ENCODE assay signal across 8 cellular contexts in the genomic region with DNA sequence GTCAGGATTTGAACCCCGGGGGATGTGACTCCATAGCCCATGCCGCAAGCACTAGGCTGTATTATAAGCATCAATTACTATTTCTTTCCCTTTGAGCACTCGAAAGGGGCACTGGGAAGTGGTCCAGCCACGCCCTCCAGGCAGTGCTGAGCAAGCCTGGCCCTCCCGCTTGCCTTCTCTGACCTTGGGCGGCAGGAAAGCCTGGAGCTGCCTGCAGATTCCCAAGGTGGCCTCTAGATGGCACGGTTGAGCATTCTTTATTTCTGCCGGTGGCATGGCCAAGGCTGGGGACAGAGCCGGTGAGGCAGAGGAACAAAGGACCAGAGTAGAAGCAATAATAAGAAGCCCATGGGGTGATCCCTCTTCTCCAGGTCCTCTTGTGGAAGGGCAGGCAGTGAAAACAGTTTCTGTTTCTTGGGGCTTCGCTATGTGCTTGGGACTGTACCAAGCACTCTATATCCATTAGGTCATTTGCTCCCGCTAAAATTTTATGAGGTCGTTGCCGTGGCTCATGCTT. TPM values are rescaled to one million over a fixed set of nuclear protein-coding genes. Genes with fewer than 3 reads are reported as not detected.
DNase-seq lines count a peak whose midpoint lies in the region; ATAC-seq and TF ChIP-seq lines count a peak whose summit lies in the region.

No MANE protein-coding gene starts in this region.

- H3K27ac ChIP-seq in BLaER1 treated with 17β-estradiol and CSF1 and Interleukin-3, amounts not matched to agents 10 nM and 100 nM: no peak overlapping the region
- H3K27ac ChIP-seq in ascending aorta: no peak overlapping the region

- H4K20me1 ChIP-seq in BLaER1 treated with 17β-estradiol and CSF1 and Interleukin-3, amounts not matched to agents 10 nM and 100 nM: no peaks in the 10 kb centered on the region

- intact Hi-C loops in ascending aorta (cut with DNase I): no loop called here

- no peak overlapping the region for H3K9ac ChIP-seq in BLaER1 treated with 17β-estradiol and CSF1 and Interleukin-3, amounts not matched to agents 10 nM and 100 nM

- peak; percentile 56 for ATAC-seq in GM21515 (IDR thresholded peaks at IDR 0.05; ENCODE audit: unreplicated experiment)
- ATAC-seq in GM18873 (IDR thresholded peaks at IDR 0.05; ENCODE audit: low FRiP score, unreplicated experiment): no peak

- H3K4me3 ChIP-seq in BLaER1 treated with 17β-estradiol and CSF1 and Interleukin-3, amounts not matched to agents 10 nM and 100 nM: no peak overlapping the region
- H3K4me3 ChIP-seq in ascending aorta: no peak overlapping the region

- H3K36me3 ChIP-seq in BLaER1 treated with 17β-estradiol and CSF1 and Interleukin-3, amounts not matched to agents 10 nM and 100 nM: no peaks in the 10 kb centered on the region
- H3K36me3 ChIP-seq in ascending aorta: no peaks in the 10 kb centered on the region

- H3K9me3 ChIP-seq in BLaER1 treated with 17β-estradiol and CSF1 and Interleukin-3, amounts not matched to agents 10 nM and 100 nM (replicated peaks in 1 of 11): no peaks in the 10 kb centered on the region
- no peaks in the 10 kb centered on the region for H3K9me3 ChIP-seq in ascending aorta

- peak; percentile 28 for DNase-seq in NCI-H187 treated with DMSO at 0.1 percent for 48 hours (lab: John Stamatoyannopoulos, UW)
- peak in 4 of 5 experiments; percentile 17 to 42 (median 27) for DNase-seq in T-helper 2 cell
- no peak for DNase-seq in ascending aorta (ENCODE audit: low spot score in 2 of 2)
- DNase-seq in iPS-NIHi11 (ENCODE audit: low spot score): peak; percentile 88
- peak; percentile 58 for DNase-seq in stimulated activated CD4-positive, alpha-beta T cell treated with anti-CD3 and anti-CD28 coated beads, Interleukin-1b, Interleukin-23, amount 100 ng/mL, for 48 hours

- peak in 2 of 3 experiments; percentile 82 to 83 for TF ChIP-seq CTCF in ascending aorta (IDR thresholded peaks at IDR 0.05)

- H3K27me3 ChIP-seq in BLaER1 treated with 17β-estradiol and CSF1 and Interleukin-3, amounts not matched to agents 10 nM and 100 nM: no peaks in the 10 kb centered on the region
- no peaks in the 10 kb centered on the region for H3K27me3 ChIP-seq in ascending aorta

- H3K4me2 ChIP-seq in BLaER1 treated with 17β-estradiol and CSF1 and Interleukin-3, amounts not matched to agents 10 nM and 100 nM: peak overlapping the region in 10 of 11 experiments; percentile 14 to 57 (median 32); a peak in 15 of 22 replicates

- peaks cover 10 to 19% (median 12%) of the 10 kb centered on the region in 10 experiments; a peak in 19 of 20 replicates for H3K4me1 ChIP-seq in BLaER1 treated with 17β-estradiol and CSF1 and Interleukin-3, amounts not matched to agents 10 nM and 100 nM
- no peaks in the 10 kb centered on the region for H3K4me1 ChIP-seq in ascending aorta

RNA-seq across cellular contexts. Expression of gene ARHGAP40, which starts 32.0 kb away (rescaled TPM):
- total RNA-seq in ascending aorta: not detected

RNA-seq across cellular contexts. Expression of gene ADIG, which starts 52.6 kb away (rescaled TPM):
- not detected for total RNA-seq in ascending aorta

Comparison
In these comparisons a context has a peak if more than half of its experiments do, and no peak if none do; other contexts are left out.
1. DNase-seq: peak in NCI-H187 treated with DMSO at 0.1 percent for 48 hours (single experiment), T-helper 2 cell (4 of 5), iPS-NIHi11 (single experiment) and stimulated activated CD4-positive, alpha-beta T cell treated with anti-CD3 and anti-CD28 coated beads, Interleukin-1b, Interleukin-23, amount 100 ng/mL, for 48 hours (single experiment); none in ascending aorta (0 of 2).